Comparison of ENCODE assay signal across 12 cellular contexts in genomic region chr10:86355571-86356038, GRCh38. TPM values are rescaled to one million over a fixed set of nuclear protein-coding genes. Genes with fewer than 3 reads are reported as not detected.
DNase-seq lines count a peak whose midpoint lies in the region; ATAC-seq and TF ChIP-seq lines count a peak whose summit lies in the region.
"Had no signal": no experiment of that assay in that cellular context is flagged by ENCODE, and none has a peak within 500 bp of the region (broad histone marks: within the 10 kb centered on the region; RNA-seq: fewer than 3 reads in every experiment).

No MANE protein-coding gene starts in this region.

- no peak overlapping the region for H2AFZ ChIP-seq in mammary epithelial cell (ENCODE audit: low read depth, low read length)

- no TSS peak for BruUV-seq in mammary epithelial cell (replicated peaks; lab: Mats Ljungman, UMichigan)

- H3K4me3 Mint-ChIP-seq in stimulated activated memory B cell treated with anti-CD40 and anti-IgM and Interleukin-4, amounts not matched to agents 10 μg/mL and 1 μg/mL and 100 μg/mL, for 72 hours = no peak overlapping the region
- H3K4me3 Mint-ChIP-seq in activated CD4-positive, alpha-beta memory T cell treated with anti-CD3 and anti-CD28 coated beads, Interleukin-2, amount 10 ng/mL, durations not matched to agents 7 days and 5 days = no peak overlapping the region

- in situ Hi-C loops in mammary epithelial cell (cut with MboI; ENCODE audit: low sequenced_read_pairs in 2 of 2) = loop anchor here in 1 of 2 donors (25.0 kb wide), 1 partner anchor 818 kb away; no protein-coding TSS in a partner anchor

- 33 to 37% methylated on average over 8 of the region's 8 CpGs for WGBS in heart right ventricle, 2 donors
- WGBS in mammary epithelial cell (ENCODE audit: low coverage, missing lambda C conversion rate) = 57% methylated on average over 8 of the region's 8 CpGs

- peak overlapping the region; percentile 21 for H3K27ac Mint-ChIP-seq in stimulated activated memory B cell treated with anti-CD40 and anti-IgM and Interleukin-4, amounts not matched to agents 10 μg/mL and 1 μg/mL and 100 μg/mL, for 72 hours
- no peak overlapping the region for H3K27ac Mint-ChIP-seq in activated CD4-positive, alpha-beta memory T cell treated with anti-CD3 and anti-CD28 coated beads, Interleukin-2, amount 10 ng/mL, durations not matched to agents 7 days and 5 days

- H3K9me3 Mint-ChIP-seq in stimulated activated memory B cell treated with anti-CD40 and anti-IgM and Interleukin-4, amounts not matched to agents 10 μg/mL and 1 μg/mL and 100 μg/mL, for 72 hours = peaks cover 7% of the 10 kb centered on the region
- no peaks in the 10 kb centered on the region for H3K9me3 Mint-ChIP-seq in activated CD4-positive, alpha-beta memory T cell treated with anti-CD3 and anti-CD28 coated beads, Interleukin-2, amount 10 ng/mL, durations not matched to agents 7 days and 5 days

- no peak overlapping the region for H3K4me3 ChIP-seq in heart right ventricle
- H3K4me3 ChIP-seq in mammary epithelial cell (replicated peaks in 1 of 3; ENCODE audit: insufficient read depth in 1 of 3, low read depth in 2 of 3, low read length in 3 of 3) = no peak overlapping the region

- peak overlapping the region in 6 of 10 donors; percentile 23 to 76 (median 47) for H3K27ac ChIP-seq in heart right ventricle
- no peak overlapping the region for H3K27ac ChIP-seq in mammary epithelial cell (ENCODE audit: insufficient read depth, low read depth, low read length)

- DNase-seq in OCI-M1 (lab: John Stamatoyannopoulos, UW) (peak; percentile 66), heart right ventricle (peak; percentile 44 to 75), NCI-H345 treated with DMSO at 0.1 percent for 48 hours (lab: John Stamatoyannopoulos, UW; ENCODE audit: unreplicated experiment) (no peak), mammary epithelial cell (no peak), GOT3 (lab: John Stamatoyannopoulos, UW) (no peak)
- DNase-seq in activated CD4-positive, alpha-beta memory T cell treated with anti-CD3 and anti-CD28 coated beads, Interleukin-2, amount 10 ng/mL, durations not matched to agents 7 days and 5 days = no peak
- DNase-seq: activated naive CD4-positive, alpha-beta T cell; NCI-H524 treated with DMSO at 0.1 percent for 48 hours; stimulated activated naive CD4-positive, alpha-beta T cell treated with Interleukin-2 at 50 U/mL for 16 hours had no signal

- no peaks in the 10 kb centered on the region for H3K79me2 ChIP-seq in mammary epithelial cell (ENCODE audit: insufficient read depth, low read length)

- H3K36me3 ChIP-seq in heart right ventricle = no peaks in the 10 kb centered on the region
- H3K36me3 ChIP-seq in mammary epithelial cell (ENCODE audit: insufficient read depth, low read length) = no peaks in the 10 kb centered on the region

- H3K4me2 ChIP-seq in mammary epithelial cell (ENCODE audit: insufficient read depth, low read depth, low read length) = no peak overlapping the region

- POLR2A ChIA-PET in activated CD4-positive, alpha-beta memory T cell treated with anti-CD3 and anti-CD28 coated beads, Interleukin-2, amount 10 ng/mL, durations not matched to agents 7 days and 5 days (lab: Charles Lee) = no interaction called here

- H3K9ac ChIP-seq in mammary epithelial cell (ENCODE audit: insufficient read depth, low read length) = no peak overlapping the region

- H3K9me3 ChIP-seq in heart right ventricle (peaks cover 0 to 7% (median 0%) of the 10 kb centered on the region in 11 donors), mammary epithelial cell (replicated peaks; ENCODE audit: insufficient read depth, low read length) (no peaks in the 10 kb centered on the region)

- ATAC-seq in GM21447 (IDR thresholded peaks at IDR 0.05; ENCODE audit: unreplicated experiment) = peak; percentile 53
- ATAC-seq in heart right ventricle = peak; percentile 68 to 90 (median 78)
- ATAC-seq in stimulated activated memory B cell treated with anti-CD40 and anti-IgM and Interleukin-4, amounts not matched to agents 10 μg/mL and 1 μg/mL and 100 μg/mL, for 72 hours = peak; percentile 65

- H3K36me3 Mint-ChIP-seq in stimulated activated memory B cell treated with anti-CD40 and anti-IgM and Interleukin-4, amounts not matched to agents 10 μg/mL and 1 μg/mL and 100 μg/mL, for 72 hours = no peaks in the 10 kb centered on the region
- H3K36me3 Mint-ChIP-seq in activated CD4-positive, alpha-beta memory T cell treated with anti-CD3 and anti-CD28 coated beads, Interleukin-2, amount 10 ng/mL, durations not matched to agents 7 days and 5 days (ENCODE audit: low read depth) = no peaks in the 10 kb centered on the region

- H3K4me1 ChIP-seq in heart right ventricle (peaks cover 0 to 46% (median 13%) of the 10 kb centered on the region in 9 donors), mammary epithelial cell (ENCODE audit: insufficient read depth, low read length) (no peaks in the 10 kb centered on the region)

- no peaks in the 10 kb centered on the region for H4K20me1 ChIP-seq in mammary epithelial cell (ENCODE audit: insufficient read depth, low read length)

- H3K27me3 Mint-ChIP-seq in stimulated activated memory B cell treated with anti-CD40 and anti-IgM and Interleukin-4, amounts not matched to agents 10 μg/mL and 1 μg/mL and 100 μg/mL, for 72 hours = peaks cover 19% of the 10 kb centered on the region
- H3K27me3 Mint-ChIP-seq in activated CD4-positive, alpha-beta memory T cell treated with anti-CD3 and anti-CD28 coated beads, Interleukin-2, amount 10 ng/mL, durations not matched to agents 7 days and 5 days = peaks cover 16% of the 10 kb centered on the region

- CTCF ChIA-PET in activated CD4-positive, alpha-beta memory T cell treated with anti-CD3 and anti-CD28 coated beads, Interleukin-2, amount 10 ng/mL, durations not matched to agents 7 days and 5 days (lab: Charles Lee) = no interaction called here
- CTCF ChIA-PET in mammary epithelial cell (lab: Charles Lee; ENCODE audit: low non-redundant PET) = no interaction called here

- dilution Hi-C loops in mammary epithelial cell (cut with HindIII; ENCODE audit: low sequenced_read_pairs) = no loop called here

- H3K27me3 ChIP-seq in heart right ventricle (no peaks in the 10 kb centered on the region), mammary epithelial cell (ENCODE audit: insufficient read depth, low read length) (no peaks in the 10 kb centered on the region)

- peaks cover 16% of the 10 kb centered on the region for H3K4me1 Mint-ChIP-seq in stimulated activated memory B cell treated with anti-CD40 and anti-IgM and Interleukin-4, amounts not matched to agents 10 μg/mL and 1 μg/mL and 100 μg/mL, for 72 hours
- H3K4me1 Mint-ChIP-seq in activated CD4-positive, alpha-beta memory T cell treated with anti-CD3 and anti-CD28 coated beads, Interleukin-2, amount 10 ng/mL, durations not matched to agents 7 days and 5 days = no peaks in the 10 kb centered on the region

- TF ChIP-seq CTCF in heart right ventricle (IDR thresholded peaks at IDR 0.05) (no peak), mammary epithelial cell (conservative IDR thresholded peaks at IDR 0.05 in 1 of 2, IDR thresholded peaks at IDR 0.05 in 1 of 2; ENCODE audit: extremely low read depth in 1 of 2, insufficient read depth in 1 of 2, low read depth in 1 of 2, low read length in 2 of 2) (no peak)

- intact Hi-C loops in heart right ventricle (cut with DNase I) (loop anchor here in 1 of 10 donors (10.0 kb wide), 1 partner anchor 251 kb away; no protein-coding TSS in a partner anchor), mammary epithelial cell (cut with micrococcal nuclease) (no loop called here)

RNA-seq across cellular contexts. Expression of gene GRID1, which starts 11.0 kb away (rescaled TPM):
- total RNA-seq in heart right ventricle (1 to 10 TPM in 9 of 10 donors, under 1 TPM in 1; 0.77 to 3.4 (median 1.9) TPM), mammary epithelial cell (under 1 TPM in 1 of 2 donors, not detected in 1; under 0.01 TPM)
- polyA plus RNA-seq in heart right ventricle (1 to 10 TPM in 1 of 2 donors, under 1 TPM in 1; 0.44 to 1.2 TPM), mammary epithelial cell (0.02 TPM)
- total RNA-seq in activated CD4-positive, alpha-beta memory T cell treated with anti-CD3 and anti-CD28 coated beads, Interleukin-2, amount 10 ng/mL, durations not matched to agents 7 days and 5 days = not detected
- polyA minus RNA-seq in mammary epithelial cell = not detected
- total RNA-seq: lung microvascular endothelial cell had no signal

Comparison
In these comparisons a context has a peak if more than half of its experiments do, and no peak if none do; other contexts are left out.
1. DNase-seq: peak in OCI-M1 (single experiment) and heart right ventricle (2 of 2); none in NCI-H345 treated with DMSO at 0.1 percent for 48 hours (single experiment), activated CD4-positive, alpha-beta memory T cell treated with anti-CD3 and anti-CD28 coated beads, Interleukin-2, amount 10 ng/mL, durations not matched to agents 7 days and 5 days (single experiment), mammary epithelial cell (single experiment) and GOT3 (single experiment).
2. Peak in every context shown above with its lines, with median percentiles within 50 percentile points of each other: ATAC-seq.